8 cellular contexts compared by ENCODE assay signal in genomic region chr6:144095134-144096002, GRCh38. TPM values are rescaled to one million over a fixed set of nuclear protein-coding genes. Genes with fewer than 3 reads are reported as not detected.
DNase-seq lines count a peak whose midpoint lies in the region; ATAC-seq, FAIRE-seq and TF ChIP-seq lines count a peak whose summit lies in the region.

Gene SF3B5 (minus strand): TSS chr6:144095573. CDS start chr6:144095497, 76 bp downstream.

- DNase-seq in AG04449 (ENCODE audit: low read depth, low spot score) (peak; percentile 99), NCI-H2227 treated with DMSO at 0.1 percent for 48 hours (lab: John Stamatoyannopoulos, UW) (peak; percentile 95), bronchial epithelial cell (ENCODE audit: low read depth) (peak; percentile 100)

- H3K4me1 ChIP-seq in iPS-20b (ENCODE audit: insufficient read depth, low read length), result peaks cover 6% of the 10 kb centered on the region

- H3K9ac ChIP-seq in iPS-20b (ENCODE audit: low read depth, low read length), result peak within 1 kb of the TSS; percentile 91

- H3K36me3 ChIP-seq in bronchial epithelial cell (ENCODE audit: control insufficient read depth, insufficient read depth, low read length), result no peaks in the 10 kb centered on the region
- no peaks in the 10 kb centered on the region for H3K36me3 ChIP-seq in iPS-20b (ENCODE audit: insufficient read depth, low read depth, low read length)

- H3K4me3 ChIP-seq in AG04449 (ENCODE audit: low read depth, low read length), result peak within 1 kb of the TSS; percentile 100
- peak within 1 kb of the TSS; percentile 84 for H3K4me3 ChIP-seq in WI38 (ENCODE audit: low read depth, low read length)
- H3K4me3 ChIP-seq in bronchial epithelial cell (ENCODE audit: low read depth, low read length), result peak within 1 kb of the TSS; percentile 85
- peak within 1 kb of the TSS; percentile 98 for H3K4me3 ChIP-seq in iPS-20b (ENCODE audit: low read length)
- peak within 1 kb of the TSS; percentile 58 to 83 (median 67) for H3K4me3 ChIP-seq in skin epidermis

- peak; percentile 97 for ATAC-seq in GM18907 (IDR thresholded peaks at IDR 0.05; ENCODE audit: unreplicated experiment)
- peak; percentile 93 for ATAC-seq in HG03159 (IDR thresholded peaks at IDR 0.05; ENCODE audit: unreplicated experiment)

- H3K27me3 ChIP-seq in bronchial epithelial cell (ENCODE audit: control insufficient read depth, insufficient read depth, low read length), result no peaks in the 10 kb centered on the region
- H3K27me3 ChIP-seq in iPS-20b (ENCODE audit: insufficient read depth, low read length), result no peaks in the 10 kb centered on the region

- CTCF ChIA-PET in AG04449 (lab: Yijun Ruan, JAX), result interaction anchor here (1.7 to 3.0 kb wide), 2 partner anchors 10 to 520 kb away, joined by 5 to 9 read pairs; no protein-coding TSS in a partner anchor

- FAIRE-seq in bronchial epithelial cell (lab: Jason Lieb, UNC), result peak; percentile 96

- POLR2A ChIA-PET in AG04449 (lab: Yijun Ruan, JAX), result interaction anchor here (1.0 kb wide), 1 partner anchor 10 kb away, joined by 7 read pairs; no protein-coding TSS in a partner anchor

- peak within 1 kb of the TSS; percentile 9 for H3K27ac ChIP-seq in iPS-20b (ENCODE audit: low read length)
- peak within 1 kb of the TSS; percentile 25 to 94 (median 84) for H3K27ac ChIP-seq in skin epidermis

- TF ChIP-seq CTCF in AG04449 (IDR thresholded peaks at IDR 0.05; ENCODE audit: insufficient read depth, low read length, missing control alignments) (no peak), WI38 (IDR thresholded peaks at IDR 0.05; ENCODE audit: low read depth, low read length) (no peak), bronchial epithelial cell (IDR thresholded peaks at IDR 0.05; ENCODE audit: insufficient read depth, low read length, severe bottlenecking) (no peak)

- no peaks in the 10 kb centered on the region for H3K9me3 ChIP-seq in iPS-20b (ENCODE audit: insufficient read depth, low read depth, low read length)

RNA-seq across cellular contexts. Expression of gene SF3B5, which starts in this region (rescaled TPM):
- 113 and 132 TPM in 2 replicates for total RNA-seq in bronchial epithelial cell

Comparison
In these comparisons a context has a peak if more than half of its experiments do, and no peak if none do; other contexts are left out.
1. Peak in every context shown above with its lines: DNase-seq, ATAC-seq, H3K4me3 ChIP-seq and H3K27ac ChIP-seq.